ENCODE assay signal across 10 cellular contexts in the genomic region with DNA sequence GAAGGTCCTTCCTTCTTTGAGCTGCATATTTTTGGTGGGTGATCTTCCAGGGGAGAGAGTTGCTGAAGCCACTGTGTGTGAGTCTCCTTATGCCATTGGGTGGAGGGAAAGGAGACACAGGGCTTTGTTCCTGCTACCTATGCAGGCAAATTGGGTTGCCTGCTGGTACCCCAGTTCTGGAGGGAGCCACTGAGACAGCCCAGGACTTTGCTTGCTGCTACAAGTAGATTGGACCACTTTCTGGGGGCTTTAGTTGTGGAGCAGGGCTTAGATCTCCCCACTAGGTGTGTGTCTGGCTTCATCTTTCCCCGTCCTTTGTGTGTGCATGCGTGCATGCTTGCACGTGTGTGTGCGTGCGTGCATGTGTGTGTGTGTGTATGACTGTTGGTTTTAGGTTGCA. TPM values are rescaled to one million over a fixed set of nuclear protein-coding genes. Genes with fewer than 3 reads are reported as not detected.
"Had no signal": no experiment of that assay in that cellular context is flagged by ENCODE, and none has a peak within 500 bp of the region (broad histone marks: within the 10 kb centered on the region; RNA-seq: fewer than 3 reads in every experiment).

No MANE protein-coding gene starts in this region.

- H3K9ac ChIP-seq: GM23248 had no signal

- H3K36me3 ChIP-seq: HAP-1 had no signal

- H2AFZ ChIP-seq: GM23248 had no signal

- H3K4me3 ChIP-seq: GM23248, HAP-1, K562 had no signal

- ATAC-seq: HCT116, K562 had no signal

- FAIRE-seq: K562 had no signal

- DNase-seq: GM23248, GOT3, H7, HFFc6, KG1 had no signal

- H3K27ac ChIP-seq: GM23248, HL-60 had no signal

- H3K4me1 ChIP-seq: HAP-1 had no signal

RNA-seq across cellular contexts. Expression of a gene that starts 10.0 kb away (rescaled TPM):
- total RNA-seq: GM23248, HT1080 had no signal
- polyA plus RNA-seq: GM23248 had no signal
